Comparison of ENCODE assay signal across 17 cellular contexts in the genomic region with DNA sequence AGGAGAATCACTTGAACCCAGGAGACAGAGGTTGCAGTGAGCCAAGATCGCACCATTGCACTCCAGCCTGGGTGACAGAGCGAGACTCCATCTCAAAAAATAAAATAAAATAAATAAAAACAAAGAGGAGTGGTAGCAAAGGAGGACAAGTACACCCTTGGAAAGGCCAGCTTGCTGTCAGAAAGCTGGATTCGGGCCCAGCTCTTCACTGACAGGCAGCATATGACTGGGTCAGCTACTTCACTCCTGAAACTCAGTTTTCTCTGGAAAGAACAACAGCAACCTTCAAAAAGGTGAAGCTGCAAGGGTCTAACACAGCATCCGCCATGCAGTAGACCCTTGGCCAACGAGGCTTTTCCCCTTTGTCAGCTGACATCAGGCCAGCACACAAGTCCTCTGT.
DNase-seq lines count a peak whose midpoint lies in the region; ATAC-seq and TF ChIP-seq lines count a peak whose summit lies in the region.
"Had no signal": no experiment of that assay in that cellular context is flagged by ENCODE, and none has a peak within 500 bp of the region (broad histone marks: within the 10 kb centered on the region; RNA-seq: fewer than 3 reads in every experiment).

No MANE protein-coding gene starts in this region.

- H3K4me1 ChIP-seq in Caco-2 (peaks cover 28% of the 10 kb centered on the region), upper lobe of left lung (no peaks in the 10 kb centered on the region)
- H3K4me1 ChIP-seq: BE2C, HAP-1 had no signal

- no peak for TF ChIP-seq CTCF in Caco-2 (IDR thresholded peaks at IDR 0.05; ENCODE audit: insufficient read depth in 1 of 2, low read depth in 1 of 2, low read length in 1 of 2, severe bottlenecking in 1 of 2, unreplicated experiment in 1 of 2)
- TF ChIP-seq CTCF in endothelial cell (IDR thresholded peaks at IDR 0.05; ENCODE audit: unreplicated experiment): no peak
- TF ChIP-seq CTCF in mesothelial cell of epicardium (IDR thresholded peaks at IDR 0.05; ENCODE audit: unreplicated experiment): no peak
- no peak for TF ChIP-seq CTCF in upper lobe of left lung (IDR thresholded peaks at IDR 0.05)

- H3K4me1 Mint-ChIP-seq in Caco-2 (ENCODE audit: low read depth, unreplicated experiment) (peaks cover 13% of the 10 kb centered on the region), endothelial cell (ENCODE audit: unreplicated experiment) (peaks cover 31% of the 10 kb centered on the region), mesothelial cell of epicardium (peaks cover 64% of the 10 kb centered on the region)

- ATAC-seq in upper lobe of left lung (ENCODE audit: low FRiP score in 2 of 2) (no peak), GM19324 (IDR thresholded peaks at IDR 0.05; ENCODE audit: low FRiP score, unreplicated experiment) (no peak)
- ATAC-seq: GM12878 had no signal

- H3K27me3 ChIP-seq in Caco-2 (replicated peaks; ENCODE audit: control insufficient read depth, insufficient read depth, low read length) (no peaks in the 10 kb centered on the region), upper lobe of left lung (no peaks in the 10 kb centered on the region)
- H3K27me3 ChIP-seq: BE2C had no signal

- CTCF ChIA-PET in Caco-2 (lab: Charles Lee): no interaction called here

- no peak overlapping the region for H3K27ac ChIP-seq in upper lobe of left lung
- H3K27ac ChIP-seq: GM23248, HL-60 had no signal

- POLR2A ChIA-PET in Caco-2 (lab: Charles Lee): no interaction called here

- no TSS peak for BruUV-seq in Caco-2 (replicated peaks; lab: Mats Ljungman, UMichigan)

- 67 to 85% methylated on average over 5 of the region's 5 CpGs for WGBS in upper lobe of left lung, 2 donors

- H3K9me3 Mint-ChIP-seq in Caco-2 (ENCODE audit: unreplicated experiment) (no peaks in the 10 kb centered on the region), endothelial cell (ENCODE audit: unreplicated experiment) (no peaks in the 10 kb centered on the region), mesothelial cell of epicardium (peaks cover under 1% of the 10 kb centered on the region)

- intact Hi-C loops in Caco-2 (cut with micrococcal nuclease; ENCODE audit: unreplicated experiment): loop anchor here (5.0 kb wide), 1 partner anchor 57 kb away; no protein-coding TSS in a partner anchor

- H3K9me3 ChIP-seq in Caco-2: no peaks in the 10 kb centered on the region; the same call in 1 of the 2 replicates
- H3K9me3 ChIP-seq in upper lobe of left lung: no peaks in the 10 kb centered on the region
- H3K9me3 ChIP-seq: BE2C, HAP-1 had no signal

- TF ChIP-seq POLR2A in upper lobe of left lung (IDR thresholded peaks at IDR 0.05): no peak

- H3K36me3 ChIP-seq in Caco-2 (ENCODE audit: control insufficient read depth, insufficient read depth, low read length): no peaks in the 10 kb centered on the region
- H3K36me3 ChIP-seq in upper lobe of left lung: no peaks in the 10 kb centered on the region
- H3K36me3 ChIP-seq: BE2C, HAP-1 had no signal

- in situ Hi-C loops in G401 (cut with HindIII; ENCODE audit: low sequenced_read_pairs): no loop called here

- H3K36me3 Mint-ChIP-seq in Caco-2 (ENCODE audit: insufficient read depth, unreplicated experiment) (no peaks in the 10 kb centered on the region), endothelial cell (ENCODE audit: low read depth, unreplicated experiment) (peaks cover 12% of the 10 kb centered on the region), mesothelial cell of epicardium (no peaks in the 10 kb centered on the region)
- H3K36me3 Mint-ChIP-seq: CD4-positive, CD25-positive, alpha-beta regulatory T cell had no signal

- TF ChIP-seq EP300 in upper lobe of left lung (IDR thresholded peaks at IDR 0.05): no peak

- H3K4me3 Mint-ChIP-seq in Caco-2 (ENCODE audit: unreplicated experiment) (peak overlapping the region; percentile 40), endothelial cell (ENCODE audit: unreplicated experiment) (no peak overlapping the region), mesothelial cell of epicardium (no peak overlapping the region)
- H3K4me3 Mint-ChIP-seq: CD4-positive, CD25-positive, alpha-beta regulatory T cell had no signal

- H3K27me3 Mint-ChIP-seq in Caco-2 (ENCODE audit: insufficient read depth, unreplicated experiment): no peaks in the 10 kb centered on the region
- H3K27me3 Mint-ChIP-seq in endothelial cell (ENCODE audit: unreplicated experiment): peaks cover 7% of the 10 kb centered on the region
- H3K27me3 Mint-ChIP-seq in mesothelial cell of epicardium (ENCODE audit: low read depth): no peaks in the 10 kb centered on the region

- H3K27ac Mint-ChIP-seq in Caco-2 (ENCODE audit: unreplicated experiment) (no peak overlapping the region), endothelial cell (ENCODE audit: unreplicated experiment) (peak overlapping the region; percentile 76), mesothelial cell of epicardium (peak overlapping the region; percentile 99)
- H3K27ac Mint-ChIP-seq: CD4-positive, CD25-positive, alpha-beta regulatory T cell had no signal

- no peak overlapping the region for H3K4me3 ChIP-seq in Caco-2 (ENCODE audit: low read depth, low read length)
- no peak overlapping the region for H3K4me3 ChIP-seq in upper lobe of left lung
- H3K4me3 ChIP-seq: GM12878, GM23248, HAP-1 had no signal

- no peak for DNase-seq in Caco-2
- DNase-seq in G401 (ENCODE audit: low spot score): peak; percentile 86
- no peak for DNase-seq in endothelial cell (ENCODE audit: low spot score)
- DNase-seq in mesothelial cell of epicardium (ENCODE audit: low spot score in 2 of 2, unreplicated experiment in 2 of 2): no peak
- no peak for DNase-seq in upper lobe of left lung
- no peak for DNase-seq in NK-92 treated with Interleukin-12 subunit alpha and Interleukin-12 subunit beta, amount 100 ng/mL, for 24 hours (lab: John Stamatoyannopoulos, UW)
- DNase-seq: ACHN; BE2C; CD4-positive, CD25-positive, alpha-beta regulatory T cell; DMS153; DMS79; GF-D8; GM23248 had no signal
